Comparison of ENCODE assay signal across 3 cellular contexts in the genomic region with DNA sequence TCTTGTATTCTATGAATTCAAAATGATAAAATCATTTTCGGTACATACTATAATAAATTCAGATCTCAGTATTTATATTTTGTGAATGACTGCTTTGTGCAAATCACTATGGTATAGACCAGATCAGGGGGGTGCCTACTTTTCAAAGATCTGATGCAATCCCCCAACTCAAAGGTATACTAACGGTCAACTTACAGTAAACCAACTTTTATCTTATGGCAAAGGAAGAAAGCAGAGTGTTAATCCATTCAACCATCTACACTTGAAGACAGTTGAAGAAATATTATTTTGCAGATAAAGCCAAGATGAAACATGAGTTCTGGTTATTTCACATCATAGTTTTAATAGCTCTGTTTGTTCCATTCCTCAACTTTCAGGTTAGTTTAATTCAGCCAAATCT.
TF ChIP-seq lines count a peak whose summit lies in the region.

No MANE protein-coding gene starts in this region.

TF ChIP-seq in A549, 52 proteins besides CTCF, POLR2A, EP300 and RAD21:
- TF ChIP-seq RFX5 (IDR thresholded peaks at IDR 0.05), result no peak
- no peak for TF ChIP-seq JUN (IDR thresholded peaks at IDR 0.05)

TF ChIP-seq in GM12878, 131 proteins besides CTCF, POLR2A, EP300 and RAD21:
- no peak for TF ChIP-seq IKZF1 (conservative IDR thresholded peaks at IDR 0.05)
- no peak for TF ChIP-seq MTA2 (IDR thresholded peaks at IDR 0.05; ENCODE audit: low read depth)
- no peak for TF ChIP-seq RELB (IDR thresholded peaks at IDR 0.05; ENCODE audit: low read depth)
- no peak for TF ChIP-seq ASH2L (IDR thresholded peaks at IDR 0.05; ENCODE audit: borderline replicate concordance, low read depth)
- no peak for TF ChIP-seq HCFC1 (IDR thresholded peaks at IDR 0.05; ENCODE audit: low read length)
- TF ChIP-seq FOXK2 (IDR thresholded peaks at IDR 0.05), result no peak
- no peak for TF ChIP-seq NBN (IDR thresholded peaks at IDR 0.05)
- TF ChIP-seq TAF1 (IDR thresholded peaks at IDR 0.05; ENCODE audit: borderline replicate concordance, low read depth, low read length), result no peak
- TF ChIP-seq, protein P1, sequence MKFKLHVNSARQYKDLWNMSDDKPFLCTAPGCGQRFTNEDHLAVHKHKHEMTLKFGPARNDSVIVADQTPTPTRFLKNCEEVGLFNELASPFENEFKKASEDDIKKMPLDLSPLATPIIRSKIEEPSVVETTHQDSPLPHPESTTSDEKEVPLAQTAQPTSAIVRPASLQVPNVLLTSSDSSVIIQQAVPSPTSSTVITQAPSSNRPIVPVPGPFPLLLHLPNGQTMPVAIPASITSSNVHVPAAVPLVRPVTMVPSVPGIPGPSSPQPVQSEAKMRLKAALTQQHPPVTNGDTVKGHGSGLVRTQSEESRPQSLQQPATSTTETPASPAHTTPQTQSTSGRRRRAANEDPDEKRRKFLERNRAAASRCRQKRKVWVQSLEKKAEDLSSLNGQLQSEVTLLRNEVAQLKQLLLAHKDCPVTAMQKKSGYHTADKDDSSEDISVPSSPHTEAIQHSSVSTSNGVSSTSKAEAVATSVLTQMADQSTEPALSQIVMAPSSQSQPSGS (IDR thresholded peaks at IDR 0.05; ENCODE audit: low read length), result no peak
- TF ChIP-seq POU2F2 (IDR thresholded peaks at IDR 0.05; ENCODE audit: borderline replicate concordance, low read depth, low read length), result no peak
- TF ChIP-seq E4F1 (IDR thresholded peaks at IDR 0.05; ENCODE audit: borderline replicate concordance, partially characterized antibody), result no peak
- TF ChIP-seq HSF1 (IDR thresholded peaks at IDR 0.05; ENCODE audit: low read depth, low read length), result no peak
- no peak for TF ChIP-seq KAT2A (conservative IDR thresholded peaks at IDR 0.05; ENCODE audit: control insufficient read depth, low read depth, low read length)
- no peak for TF ChIP-seq BMI1 (IDR thresholded peaks at IDR 0.05; ENCODE audit: borderline replicate concordance)
- no peak for TF ChIP-seq CEBPB (IDR thresholded peaks at IDR 0.05; ENCODE audit: borderline replicate concordance in 1 of 2, low read depth in 2 of 2, low read length in 2 of 2)
- no peak for TF ChIP-seq RELA (IDR thresholded peaks at IDR 0.05; ENCODE audit: borderline replicate concordance, partially characterized antibody)
- no peak for TF ChIP-seq SMARCA5 (IDR thresholded peaks at IDR 0.05)
TF ChIP-seq in GM12878: peak in this region for 0.

TF ChIP-seq in H1, 55 proteins besides CTCF, POLR2A, EP300 and RAD21:
- no peak for TF ChIP-seq BRCA1 (IDR thresholded peaks at IDR 0.05; ENCODE audit: low read depth, low read length)
- TF ChIP-seq CEBPB (IDR thresholded peaks at IDR 0.05; ENCODE audit: low read depth, low read length), result peak; percentile 55; the same call in 1 of the 2 replicates
